Comparison of ENCODE assay signal across 17 cellular contexts in genomic region chr5:180466316-180466715, GRCh38. TPM values are rescaled to one million over a fixed set of nuclear protein-coding genes. Genes with fewer than 3 reads are reported as not detected.
DNase-seq lines count a peak whose midpoint lies in the region; ATAC-seq and TF ChIP-seq lines count a peak whose summit lies in the region.
"Had no signal": no experiment of that assay in that cellular context is flagged by ENCODE, and none has a peak within 500 bp of the region (broad histone marks: within the 10 kb centered on the region; RNA-seq: fewer than 3 reads in every experiment).

No MANE protein-coding gene starts in this region.

- peak overlapping the region; percentile 37 for H3K9ac ChIP-seq in neuronal stem cell (ENCODE audit: low read depth, low read length, poor library complexity)
- H3K9ac ChIP-seq: GM23248 had no signal

- no peaks in the 10 kb centered on the region for H3K79me1 ChIP-seq in neuronal stem cell (ENCODE audit: low read depth, low read length)

- no peaks in the 10 kb centered on the region for H3K36me3 Mint-ChIP-seq in T-helper 17 cell (ENCODE audit: low read depth)
- H3K36me3 Mint-ChIP-seq: IgD-negative memory B cell had no signal

- H2AFZ ChIP-seq in neuronal stem cell (ENCODE audit: low read length) = no peak overlapping the region
- H2AFZ ChIP-seq: GM23248 had no signal

- H3K4me2 ChIP-seq in neuronal stem cell (ENCODE audit: insufficient read depth, low read length, poor library complexity, severe bottlenecking) = no peak overlapping the region

- no peak overlapping the region for H3K14ac ChIP-seq in neuronal stem cell (ENCODE audit: low read length)

- no peak overlapping the region for H3K18ac ChIP-seq in neuronal stem cell (ENCODE audit: low read length)

- no peak overlapping the region for H2AK5ac ChIP-seq in neuronal stem cell (ENCODE audit: low read depth, low read length)

- no peak overlapping the region for H2BK12ac ChIP-seq in neuronal stem cell (ENCODE audit: low read length)

- H3K27me3 ChIP-seq in left ventricle myocardium inferior (ENCODE audit: low read depth) (peaks cover 49% of the 10 kb centered on the region), neuronal stem cell (ENCODE audit: control insufficient read depth in 3 of 3, insufficient read depth in 3 of 3, low read depth in 1 of 3, low read length in 3 of 3) (peaks cover 0 to 21% (median 0%) of the 10 kb centered on the region in 3 experiments)

- H3K4me3 ChIP-seq in left ventricle myocardium inferior (no peak overlapping the region), neuronal stem cell (ENCODE audit: low read length in 2 of 2) (no peak overlapping the region)
- H3K4me3 ChIP-seq: GM12878, GM23248, HAP-1 had no signal

- intact Hi-C loops in cardiac septum (cut with DNase I) = no loop called here
- intact Hi-C loops in left ventricle myocardium inferior (cut with micrococcal nuclease) = no loop called here

- no peak overlapping the region for H4K8ac ChIP-seq in neuronal stem cell (ENCODE audit: low read depth, low read length)

- H3K27ac ChIP-seq in left ventricle myocardium inferior (replicated peaks) = no peak overlapping the region
- no peak overlapping the region for H3K27ac ChIP-seq in neuronal stem cell (replicated peaks; ENCODE audit: low read length)
- H3K27ac ChIP-seq: C4-2B, GM23248 had no signal

- H3K36me3 ChIP-seq in left ventricle myocardium inferior (no peaks in the 10 kb centered on the region), neuronal stem cell (replicated peaks in 1 of 2; ENCODE audit: control insufficient read depth in 2 of 2, insufficient read depth in 2 of 2, low read length in 2 of 2) (no peaks in the 10 kb centered on the region)
- H3K36me3 ChIP-seq: HAP-1 had no signal

- H2BK120ac ChIP-seq in neuronal stem cell (ENCODE audit: low read depth, low read length) = no peak overlapping the region

- TF ChIP-seq CTCF in left ventricle myocardium inferior (IDR thresholded peaks at IDR 0.05; ENCODE audit: borderline replicate concordance) = no peak

- H2BK15ac ChIP-seq in neuronal stem cell (ENCODE audit: low read length) = no peak overlapping the region

- no peaks in the 10 kb centered on the region for H3K4me1 Mint-ChIP-seq in T-helper 17 cell

- no peak overlapping the region for H2BK5ac ChIP-seq in neuronal stem cell (ENCODE audit: low read length)

- no CpG with 5 or more reads among the region's 15 CpGs for WGBS in neuronal stem cell (ENCODE audit: extremely low coverage in 2 of 2, insufficient read length in 2 of 2, insufficient replicate concordance in 1 of 2), 2 donors

- peak overlapping the region; percentile 11 for H3K27ac Mint-ChIP-seq in T-helper 17 cell
- H3K27ac Mint-ChIP-seq: CD4-positive, alpha-beta T cell; IgD-negative memory B cell had no signal

- no peaks in the 10 kb centered on the region for H3K9me3 ChIP-seq in left ventricle myocardium inferior (replicated peaks)
- H3K9me3 ChIP-seq in T-helper 17 cell (ENCODE audit: control insufficient read depth, low read length, poor library complexity, severe bottlenecking) = no peaks in the 10 kb centered on the region
- H3K9me3 ChIP-seq in neuronal stem cell (replicated peaks in 1 of 2; ENCODE audit: control insufficient read depth in 2 of 2, insufficient read depth in 1 of 2, low read depth in 1 of 2, low read length in 2 of 2) = peaks cover 0 to 5% of the 10 kb centered on the region in 2 donors
- H3K9me3 ChIP-seq: HAP-1 had no signal

- H3K23ac ChIP-seq in neuronal stem cell (ENCODE audit: low read depth, low read length, poor library complexity) = peak overlapping the region; percentile 48

- H3K4ac ChIP-seq in neuronal stem cell (ENCODE audit: low read length) = peak overlapping the region; percentile 29

- H3K4me1 ChIP-seq in left ventricle myocardium inferior = peaks cover 5% of the 10 kb centered on the region
- no peaks in the 10 kb centered on the region for H3K4me1 ChIP-seq in neuronal stem cell (ENCODE audit: control insufficient read depth in 2 of 2, insufficient read depth in 1 of 2, low read depth in 1 of 2, low read length in 2 of 2)
- H3K4me1 ChIP-seq: HAP-1 had no signal

- ATAC-seq in T-helper 17 cell = no peak
- ATAC-seq: GM12878 had no signal

- DNase-seq in cardiac septum (ENCODE audit: low spot score) (peak; percentile 62), left ventricle myocardium inferior (no peak), T-helper 17 cell (no peak), neuronal stem cell (ENCODE audit: low spot score) (no peak), GM19240 (ENCODE audit: insufficient read length, low spot score) (no peak), DMS153 (lab: John Stamatoyannopoulos, UW) (no peak), HuH-7 (ENCODE audit: low spot score) (no peak)
- DNase-seq: AML-193; CD4-positive, alpha-beta T cell; DMS53; DND-41; KBM-7 had no signal

- H3K27me3 Mint-ChIP-seq in T-helper 17 cell = peaks cover 26% of the 10 kb centered on the region

- H3K4me3 Mint-ChIP-seq in T-helper 17 cell = no peak overlapping the region
- H3K4me3 Mint-ChIP-seq: CD4-positive, alpha-beta T cell; IgD-negative memory B cell had no signal

- H4K91ac ChIP-seq in neuronal stem cell (ENCODE audit: low read depth, low read length, poor library complexity) = no peak overlapping the region

RNA-seq across cellular contexts. Expression of gene CNOT6, which starts 27.9 kb away (rescaled TPM):
- 18.4 TPM for total RNA-seq in cardiac septum
- total RNA-seq in left ventricle myocardium inferior = 15.9 TPM
- 10 to 100 TPM; 19.0 to 22.0 TPM for total RNA-seq in T-helper 17 cell
- 38.2 TPM for polyA plus RNA-seq in neuronal stem cell (2013, experiment 1 of 2)
- polyA plus RNA-seq in neuronal stem cell (2013, experiment 2 of 2) = 40.6 TPM
